ENCODE assay signal across 1 cellular context in the genomic region with DNA sequence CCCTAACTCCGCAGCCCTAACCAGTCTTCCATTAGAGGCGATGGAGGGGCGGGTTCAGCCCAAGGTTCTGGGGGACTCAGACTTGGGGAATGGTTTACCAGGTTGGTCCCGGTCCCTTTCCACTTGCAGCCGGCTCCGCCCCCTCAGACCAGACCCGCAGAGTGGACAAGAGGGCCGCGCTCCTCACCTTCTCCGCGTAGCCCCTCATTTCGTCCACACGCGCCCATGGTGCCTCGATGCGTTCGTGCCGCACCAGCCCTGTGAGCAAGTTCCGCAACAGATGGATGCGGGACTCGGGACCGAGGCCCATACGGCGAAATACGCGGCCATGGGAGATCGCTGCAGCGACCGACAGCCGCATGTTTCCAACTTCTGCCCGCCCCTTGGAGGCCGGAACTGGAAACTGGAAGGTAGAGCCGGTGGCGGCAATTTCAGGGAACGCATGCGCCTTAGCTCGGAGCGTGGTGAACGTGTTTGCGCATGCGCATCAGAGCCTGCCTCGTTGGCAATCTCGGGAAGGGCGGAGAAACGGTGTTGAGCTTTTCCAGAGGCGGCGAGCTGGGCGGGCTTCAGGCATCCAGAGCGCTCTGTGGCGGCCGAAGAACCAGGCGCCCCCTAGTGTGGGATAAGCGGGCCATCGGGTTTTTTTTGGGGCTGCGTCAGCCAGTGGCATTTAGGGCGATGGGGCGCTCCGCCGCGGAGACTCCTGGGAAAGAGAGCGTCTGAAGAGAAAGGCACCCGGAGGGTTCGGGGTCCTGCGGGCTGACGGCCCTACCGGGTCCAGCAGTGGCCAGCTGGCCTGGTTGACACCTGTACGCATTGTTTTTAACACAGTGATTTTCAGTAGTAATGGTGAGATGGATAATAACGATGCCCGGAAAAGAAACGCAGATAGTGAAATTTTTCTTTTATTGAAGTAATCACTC.
TF ChIP-seq lines count a peak whose summit lies in the region.

A gene (minus strand): TSS at position 405 of the 926 bp plus-strand sequence. CDS start 44 bp downstream, at position 361.

TF ChIP-seq in HepG2, 621 proteins besides CTCF, POLR2A, EP300 and RAD21 (continued from another document and continues in another):
- TF ChIP-seq, protein P1, sequence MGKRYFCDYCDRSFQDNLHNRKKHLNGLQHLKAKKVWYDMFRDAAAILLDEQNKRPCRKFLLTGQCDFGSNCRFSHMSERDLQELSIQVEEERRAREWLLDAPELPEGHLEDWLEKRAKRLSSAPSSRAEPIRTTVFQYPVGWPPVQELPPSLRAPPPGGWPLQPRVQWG (CRISPR knock-in tag; IDR thresholded peaks at IDR 0.05; ENCODE audit: borderline replicate concordance, low read depth), result no peak
- peak; percentile 97 for TF ChIP-seq POLR2AphosphoS5 (IDR thresholded peaks at IDR 0.05; ENCODE audit: low read depth, low read length)
- no peak; the same call in 1 of the 2 replicates for TF ChIP-seq GPN1 (CRISPR knock-in tag; IDR thresholded peaks at IDR 0.05; ENCODE audit: borderline replicate concordance)
- TF ChIP-seq MZF1 (CRISPR knock-in tag; IDR thresholded peaks at IDR 0.05; ENCODE audit: borderline replicate concordance), result no peak
- TF ChIP-seq ZNF605 (CRISPR knock-in tag; IDR thresholded peaks at IDR 0.05), result peak; percentile 100
- no peak; the same call in 1 of the 2 replicates for TF ChIP-seq NCOA2 (CRISPR knock-in tag; IDR thresholded peaks at IDR 0.05)
- peak; percentile 78; the same call in 1 of the 2 replicates for TF ChIP-seq HIVEP1 (CRISPR knock-in tag; IDR thresholded peaks at IDR 0.05)
- peak; percentile 34; the same call in 1 of the 2 replicates for TF ChIP-seq ZNF251 (CRISPR knock-in tag; IDR thresholded peaks at IDR 0.05)
- peak; percentile 86 for TF ChIP-seq POGZ (CRISPR knock-in tag; IDR thresholded peaks at IDR 0.05)
- peak; percentile 95 for TF ChIP-seq TSC22D2 (CRISPR knock-in tag; IDR thresholded peaks at IDR 0.05; ENCODE audit: borderline replicate concordance)
- no peak; the same call in 1 of the 2 replicates for TF ChIP-seq ZNF615 (CRISPR knock-in tag; IDR thresholded peaks at IDR 0.05; ENCODE audit: borderline replicate concordance)
- TF ChIP-seq, protein P2, sequence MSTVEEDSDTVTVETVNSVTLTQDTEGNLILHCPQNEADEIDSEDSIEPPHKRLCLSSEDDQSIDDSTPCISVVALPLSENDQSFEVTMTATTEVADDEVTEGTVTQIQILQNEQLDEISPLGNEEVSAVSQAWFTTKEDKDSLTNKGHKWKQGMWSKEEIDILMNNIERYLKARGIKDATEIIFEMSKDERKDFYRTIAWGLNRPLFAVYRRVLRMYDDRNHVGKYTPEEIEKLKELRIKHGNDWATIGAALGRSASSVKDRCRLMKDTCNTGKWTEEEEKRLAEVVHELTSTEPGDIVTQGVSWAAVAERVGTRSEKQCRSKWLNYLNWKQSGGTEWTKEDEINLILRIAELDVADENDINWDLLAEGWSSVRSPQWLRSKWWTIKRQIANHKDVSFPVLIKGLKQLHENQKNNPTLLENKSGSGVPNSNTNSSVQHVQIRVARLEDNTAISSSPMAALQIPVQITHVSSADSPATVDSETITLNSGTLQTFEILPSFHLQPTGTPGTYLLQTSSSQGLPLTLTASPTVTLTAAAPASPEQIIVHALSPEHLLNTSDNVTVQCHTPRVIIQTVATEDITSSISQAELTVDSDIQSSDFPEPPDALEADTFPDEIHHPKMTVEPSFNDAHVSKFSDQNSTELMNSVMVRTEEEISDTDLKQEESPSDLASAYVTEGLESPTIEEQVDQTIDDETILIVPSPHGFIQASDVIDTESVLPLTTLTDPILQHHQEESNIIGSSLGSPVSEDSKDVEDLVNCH (CRISPR knock-in tag; IDR thresholded peaks at IDR 0.05), result peak; percentile 59; the same call in 1 of the 2 replicates
- peak; percentile 33; the same call in 1 of the 2 replicates for TF ChIP-seq RARG (CRISPR knock-in tag; IDR thresholded peaks at IDR 0.05; ENCODE audit: low read depth)
- no peak for TF ChIP-seq HNF4A (CRISPR knock-in tag; IDR thresholded peaks at IDR 0.05)
- TF ChIP-seq, protein P3, sequence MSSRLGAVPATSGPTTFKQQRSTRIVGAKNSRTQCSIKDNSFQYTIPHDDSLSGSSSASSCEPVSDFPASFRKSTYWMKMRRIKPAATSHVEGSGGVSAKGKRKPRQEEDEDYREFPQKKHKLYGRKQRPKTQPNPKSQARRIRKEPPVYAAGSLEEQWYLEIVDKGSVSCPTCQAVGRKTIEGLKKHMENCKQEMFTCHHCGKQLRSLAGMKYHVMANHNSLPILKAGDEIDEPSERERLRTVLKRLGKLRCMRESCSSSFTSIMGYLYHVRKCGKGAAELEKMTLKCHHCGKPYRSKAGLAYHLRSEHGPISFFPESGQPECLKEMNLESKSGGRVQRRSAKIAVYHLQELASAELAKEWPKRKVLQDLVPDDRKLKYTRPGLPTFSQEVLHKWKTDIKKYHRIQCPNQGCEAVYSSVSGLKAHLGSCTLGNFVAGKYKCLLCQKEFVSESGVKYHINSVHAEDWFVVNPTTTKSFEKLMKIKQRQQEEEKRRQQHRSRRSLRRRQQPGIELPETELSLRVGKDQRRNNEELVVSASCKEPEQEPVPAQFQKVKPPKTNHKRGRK (CRISPR knock-in tag; IDR thresholded peaks at IDR 0.05), result no peak
- TF ChIP-seq, protein P4, sequence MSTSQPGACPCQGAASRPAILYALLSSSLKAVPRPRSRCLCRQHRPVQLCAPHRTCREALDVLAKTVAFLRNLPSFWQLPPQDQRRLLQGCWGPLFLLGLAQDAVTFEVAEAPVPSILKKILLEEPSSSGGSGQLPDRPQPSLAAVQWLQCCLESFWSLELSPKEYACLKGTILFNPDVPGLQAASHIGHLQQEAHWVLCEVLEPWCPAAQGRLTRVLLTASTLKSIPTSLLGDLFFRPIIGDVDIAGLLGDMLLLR (CRISPR knock-in tag; IDR thresholded peaks at IDR 0.05), result 0 out of 2 replicates have a peak, but pooled peaks have one; percentile 24
- no peak for TF ChIP-seq CHD4 (IDR thresholded peaks at IDR 0.05; ENCODE audit: borderline replicate concordance, low read length)
- TF ChIP-seq, protein P5, sequence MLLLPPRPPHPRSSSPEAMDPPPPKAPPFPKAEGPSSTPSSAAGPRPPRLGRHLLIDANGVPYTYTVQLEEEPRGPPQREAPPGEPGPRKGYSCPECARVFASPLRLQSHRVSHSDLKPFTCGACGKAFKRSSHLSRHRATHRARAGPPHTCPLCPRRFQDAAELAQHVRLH (CRISPR knock-in tag; IDR thresholded peaks at IDR 0.05; ENCODE audit: borderline replicate concordance, low read depth), result peak; percentile 95; the same call in 1 of the 2 replicates
- TF ChIP-seq ERF (CRISPR knock-in tag; IDR thresholded peaks at IDR 0.05), result peak; percentile 92
- peak; percentile 25 for TF ChIP-seq FOXA3 (CRISPR knock-in tag; IDR thresholded peaks at IDR 0.05)
- 0 out of 2 replicates have a peak, but pooled peaks have one; percentile 92 for TF ChIP-seq NFATC3 (CRISPR knock-in tag; IDR thresholded peaks at IDR 0.05)
- no peak for TF ChIP-seq SSRP1 (CRISPR knock-in tag; IDR thresholded peaks at IDR 0.05)
- TF ChIP-seq HNRNPK (IDR thresholded peaks at IDR 0.05; ENCODE audit: low read depth, low read length, poor library complexity, severe bottlenecking), result no peak
- 0 out of 2 replicates have a peak, but pooled peaks have one; percentile 10 for TF ChIP-seq MAFF (IDR thresholded peaks at IDR 0.05; ENCODE audit: low read depth, low read length)
- no peak for TF ChIP-seq PAF1 (CRISPR knock-in tag; IDR thresholded peaks at IDR 0.05)
- TF ChIP-seq ZBTB7A (CRISPR knock-in tag; IDR thresholded peaks at IDR 0.05), result peak; percentile 81
- TF ChIP-seq CENPT (CRISPR knock-in tag; IDR thresholded peaks at IDR 0.05; ENCODE audit: low read depth), result no peak
- TF ChIP-seq, protein P6, sequence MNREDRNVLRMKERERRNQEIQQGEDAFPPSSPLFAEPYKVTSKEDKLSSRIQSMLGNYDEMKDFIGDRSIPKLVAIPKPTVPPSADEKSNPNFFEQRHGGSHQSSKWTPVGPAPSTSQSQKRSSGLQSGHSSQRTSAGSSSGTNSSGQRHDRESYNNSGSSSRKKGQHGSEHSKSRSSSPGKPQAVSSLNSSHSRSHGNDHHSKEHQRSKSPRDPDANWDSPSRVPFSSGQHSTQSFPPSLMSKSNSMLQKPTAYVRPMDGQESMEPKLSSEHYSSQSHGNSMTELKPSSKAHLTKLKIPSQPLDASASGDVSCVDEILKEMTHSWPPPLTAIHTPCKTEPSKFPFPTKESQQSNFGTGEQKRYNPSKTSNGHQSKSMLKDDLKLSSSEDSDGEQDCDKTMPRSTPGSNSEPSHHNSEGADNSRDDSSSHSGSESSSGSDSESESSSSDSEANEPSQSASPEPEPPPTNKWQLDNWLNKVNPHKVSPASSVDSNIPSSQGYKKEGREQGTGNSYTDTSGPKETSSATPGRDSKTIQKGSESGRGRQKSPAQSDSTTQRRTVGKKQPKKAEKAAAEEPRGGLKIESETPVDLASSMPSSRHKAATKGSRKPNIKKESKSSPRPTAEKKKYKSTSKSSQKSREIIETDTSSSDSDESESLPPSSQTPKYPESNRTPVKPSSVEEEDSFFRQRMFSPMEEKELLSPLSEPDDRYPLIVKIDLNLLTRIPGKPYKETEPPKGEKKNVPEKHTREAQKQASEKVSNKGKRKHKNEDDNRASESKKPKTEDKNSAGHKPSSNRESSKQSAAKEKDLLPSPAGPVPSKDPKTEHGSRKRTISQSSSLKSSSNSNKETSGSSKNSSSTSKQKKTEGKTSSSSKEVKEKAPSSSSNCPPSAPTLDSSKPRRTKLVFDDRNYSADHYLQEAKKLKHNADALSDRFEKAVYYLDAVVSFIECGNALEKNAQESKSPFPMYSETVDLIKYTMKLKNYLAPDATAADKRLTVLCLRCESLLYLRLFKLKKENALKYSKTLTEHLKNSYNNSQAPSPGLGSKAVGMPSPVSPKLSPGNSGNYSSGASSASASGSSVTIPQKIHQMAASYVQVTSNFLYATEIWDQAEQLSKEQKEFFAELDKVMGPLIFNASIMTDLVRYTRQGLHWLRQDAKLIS (CRISPR knock-in tag; IDR thresholded peaks at IDR 0.05), result no peak
- TF ChIP-seq, protein P7, sequence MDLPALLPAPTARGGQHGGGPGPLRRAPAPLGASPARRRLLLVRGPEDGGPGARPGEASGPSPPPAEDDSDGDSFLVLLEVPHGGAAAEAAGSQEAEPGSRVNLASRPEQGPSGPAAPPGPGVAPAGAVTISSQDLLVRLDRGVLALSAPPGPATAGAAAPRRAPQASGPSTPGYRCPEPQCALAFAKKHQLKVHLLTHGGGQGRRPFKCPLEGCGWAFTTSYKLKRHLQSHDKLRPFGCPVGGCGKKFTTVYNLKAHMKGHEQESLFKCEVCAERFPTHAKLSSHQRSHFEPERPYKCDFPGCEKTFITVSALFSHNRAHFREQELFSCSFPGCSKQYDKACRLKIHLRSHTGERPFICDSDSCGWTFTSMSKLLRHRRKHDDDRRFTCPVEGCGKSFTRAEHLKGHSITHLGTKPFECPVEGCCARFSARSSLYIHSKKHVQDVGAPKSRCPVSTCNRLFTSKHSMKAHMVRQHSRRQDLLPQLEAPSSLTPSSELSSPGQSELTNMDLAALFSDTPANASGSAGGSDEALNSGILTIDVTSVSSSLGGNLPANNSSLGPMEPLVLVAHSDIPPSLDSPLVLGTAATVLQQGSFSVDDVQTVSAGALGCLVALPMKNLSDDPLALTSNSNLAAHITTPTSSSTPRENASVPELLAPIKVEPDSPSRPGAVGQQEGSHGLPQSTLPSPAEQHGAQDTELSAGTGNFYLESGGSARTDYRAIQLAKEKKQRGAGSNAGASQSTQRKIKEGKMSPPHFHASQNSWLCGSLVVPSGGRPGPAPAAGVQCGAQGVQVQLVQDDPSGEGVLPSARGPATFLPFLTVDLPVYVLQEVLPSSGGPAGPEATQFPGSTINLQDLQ (CRISPR knock-in tag; IDR thresholded peaks at IDR 0.05), result no peak
- TF ChIP-seq MBNL3 (CRISPR knock-in tag; conservative IDR thresholded peaks at IDR 0.05), result no peak
- peak; percentile 87; the same call in 1 of the 2 replicates for TF ChIP-seq ZNF331 (CRISPR knock-in tag; IDR thresholded peaks at IDR 0.05)
- no peak for TF ChIP-seq ZFP82 (CRISPR knock-in tag; IDR thresholded peaks at IDR 0.05; ENCODE audit: borderline replicate concordance)
- TF ChIP-seq ZNF350 (CRISPR knock-in tag; IDR thresholded peaks at IDR 0.05; ENCODE audit: borderline replicate concordance, low read depth), result peak; percentile 96; the same call in 1 of the 2 replicates
- TF ChIP-seq ZNF256 (CRISPR knock-in tag; conservative IDR thresholded peaks at IDR 0.05), result peak; percentile 30; the same call in 1 of the 2 replicates
- TF ChIP-seq, protein P8, sequence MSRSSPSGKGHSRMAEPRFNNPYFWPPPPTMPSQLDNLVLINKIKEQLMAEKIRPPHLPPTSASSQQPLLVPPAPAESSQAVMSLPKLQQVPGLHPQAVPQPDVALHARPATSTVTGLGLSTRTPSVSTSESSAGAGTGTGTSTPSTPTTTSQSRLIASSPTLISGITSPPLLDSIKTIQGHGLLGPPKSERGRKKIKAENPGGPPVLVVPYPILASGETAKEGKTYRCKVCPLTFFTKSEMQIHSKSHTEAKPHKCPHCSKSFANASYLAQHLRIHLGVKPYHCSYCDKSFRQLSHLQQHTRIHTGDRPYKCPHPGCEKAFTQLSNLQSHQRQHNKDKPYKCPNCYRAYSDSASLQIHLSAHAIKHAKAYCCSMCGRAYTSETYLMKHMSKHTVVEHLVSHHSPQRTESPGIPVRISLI (CRISPR knock-in tag; IDR thresholded peaks at IDR 0.05; ENCODE audit: borderline replicate concordance), result peak; percentile 92; the same call in 1 of the 2 replicates
- TF ChIP-seq, protein P9, sequence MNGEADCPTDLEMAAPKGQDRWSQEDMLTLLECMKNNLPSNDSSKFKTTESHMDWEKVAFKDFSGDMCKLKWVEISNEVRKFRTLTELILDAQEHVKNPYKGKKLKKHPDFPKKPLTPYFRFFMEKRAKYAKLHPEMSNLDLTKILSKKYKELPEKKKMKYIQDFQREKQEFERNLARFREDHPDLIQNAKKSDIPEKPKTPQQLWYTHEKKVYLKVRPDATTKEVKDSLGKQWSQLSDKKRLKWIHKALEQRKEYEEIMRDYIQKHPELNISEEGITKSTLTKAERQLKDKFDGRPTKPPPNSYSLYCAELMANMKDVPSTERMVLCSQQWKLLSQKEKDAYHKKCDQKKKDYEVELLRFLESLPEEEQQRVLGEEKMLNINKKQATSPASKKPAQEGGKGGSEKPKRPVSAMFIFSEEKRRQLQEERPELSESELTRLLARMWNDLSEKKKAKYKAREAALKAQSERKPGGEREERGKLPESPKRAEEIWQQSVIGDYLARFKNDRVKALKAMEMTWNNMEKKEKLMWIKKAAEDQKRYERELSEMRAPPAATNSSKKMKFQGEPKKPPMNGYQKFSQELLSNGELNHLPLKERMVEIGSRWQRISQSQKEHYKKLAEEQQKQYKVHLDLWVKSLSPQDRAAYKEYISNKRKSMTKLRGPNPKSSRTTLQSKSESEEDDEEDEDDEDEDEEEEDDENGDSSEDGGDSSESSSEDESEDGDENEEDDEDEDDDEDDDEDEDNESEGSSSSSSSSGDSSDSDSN (CRISPR knock-in tag; IDR thresholded peaks at IDR 0.05), result peak; percentile 89
- TF ChIP-seq U2AF1 (optimal IDR thresholded peaks at IDR 0.05; ENCODE audit: low read depth, low read length), result no peak
- TF ChIP-seq, protein P10, sequence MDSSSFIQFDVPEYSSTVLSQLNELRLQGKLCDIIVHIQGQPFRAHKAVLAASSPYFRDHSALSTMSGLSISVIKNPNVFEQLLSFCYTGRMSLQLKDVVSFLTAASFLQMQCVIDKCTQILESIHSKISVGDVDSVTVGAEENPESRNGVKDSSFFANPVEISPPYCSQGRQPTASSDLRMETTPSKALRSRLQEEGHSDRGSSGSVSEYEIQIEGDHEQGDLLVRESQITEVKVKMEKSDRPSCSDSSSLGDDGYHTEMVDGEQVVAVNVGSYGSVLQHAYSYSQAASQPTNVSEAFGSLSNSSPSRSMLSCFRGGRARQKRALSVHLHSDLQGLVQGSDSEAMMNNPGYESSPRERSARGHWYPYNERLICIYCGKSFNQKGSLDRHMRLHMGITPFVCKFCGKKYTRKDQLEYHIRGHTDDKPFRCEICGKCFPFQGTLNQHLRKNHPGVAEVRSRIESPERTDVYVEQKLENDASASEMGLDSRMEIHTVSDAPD (CRISPR knock-in tag; IDR thresholded peaks at IDR 0.05), result peak; percentile 62; the same call in 1 of the 2 replicates
- TF ChIP-seq SMAD9 (CRISPR knock-in tag; IDR thresholded peaks at IDR 0.05), result peak; percentile 99
- peak; percentile 84; the same call in 1 of the 2 replicates for TF ChIP-seq ZNF136 (CRISPR knock-in tag; IDR thresholded peaks at IDR 0.05; ENCODE audit: low read depth)
